Comparison of ENCODE assay signal across 11 cellular contexts in the genomic region with DNA sequence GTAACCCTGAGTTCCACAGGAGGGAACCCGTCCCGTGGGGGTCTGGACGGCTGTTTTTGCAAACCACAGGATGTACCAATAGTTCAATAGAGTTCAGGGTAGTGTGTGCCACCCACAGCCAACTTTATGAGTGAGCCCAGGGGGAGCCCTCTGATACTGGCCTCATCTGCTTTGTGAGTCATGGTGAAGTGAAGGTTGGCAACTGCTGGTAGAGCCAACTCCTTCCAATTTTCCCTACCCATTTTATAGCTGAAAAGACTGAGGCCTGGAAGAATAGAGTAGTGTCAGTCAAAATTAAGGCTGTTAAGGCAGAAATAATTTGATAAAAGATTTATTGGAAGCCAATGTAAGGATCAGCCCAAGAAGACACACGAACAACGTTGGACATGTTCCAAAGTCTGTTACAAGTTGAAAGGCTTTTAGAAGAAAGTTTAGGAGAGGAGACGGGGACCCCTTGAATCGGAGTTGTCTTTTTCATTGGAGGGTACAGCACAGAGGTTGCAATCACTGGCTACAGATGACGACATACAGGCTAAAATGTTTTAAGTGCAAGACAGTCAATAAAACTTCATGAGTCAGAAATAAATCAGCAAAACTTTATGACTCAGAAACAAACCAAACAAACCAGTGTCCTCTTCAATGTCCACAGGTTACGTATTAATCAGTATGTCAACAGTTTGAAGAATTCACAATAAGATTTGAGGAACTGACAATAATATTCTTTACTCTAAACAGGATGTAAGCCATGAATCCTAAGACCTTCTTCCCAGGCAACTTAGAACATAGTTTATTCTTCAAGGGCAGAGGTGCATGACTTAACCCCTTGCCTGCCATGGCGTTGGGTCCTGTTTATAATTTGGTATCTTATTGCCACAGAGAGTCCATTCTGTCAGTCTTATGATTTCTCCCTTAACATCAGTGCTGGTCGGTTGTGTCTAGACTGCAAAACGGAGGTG.
A peak's percentile ranks its signal among the peaks of the same experiment; 100 is the strongest.
DNase-seq lines count a peak whose midpoint lies in the region; ATAC-seq and TF ChIP-seq lines count a peak whose summit lies in the region.
"Had no signal": no experiment of that assay in that cellular context is flagged by ENCODE, and none has a peak within 500 bp of the region (broad histone marks: within the 10 kb centered on the region; RNA-seq: fewer than 3 reads in every experiment).

No MANE protein-coding gene starts in this region.

- TF ChIP-seq CTCF in adrenal gland (IDR thresholded peaks at IDR 0.05) (no peak), hepatocyte (IDR thresholded peaks at IDR 0.05; ENCODE audit: poor library complexity) (no peak), esophagus muscularis mucosa (IDR thresholded peaks at IDR 0.05) (no peak)

- no peaks in the 10 kb centered on the region for H3K27me3 ChIP-seq in adrenal gland
- H3K27me3 ChIP-seq in hepatocyte, result no peaks in the 10 kb centered on the region
- H3K27me3 ChIP-seq in esophagus muscularis mucosa, result no peaks in the 10 kb centered on the region
- H3K27me3 ChIP-seq: heart left ventricle had no signal

- H3K4me1 ChIP-seq in adrenal gland (replicated peaks in 1 of 2) (peaks cover 0 to 6% of the 10 kb centered on the region in 2 donors), hepatocyte (ENCODE audit: insufficient read depth) (peaks cover 32% of the 10 kb centered on the region), esophagus muscularis mucosa (no peaks in the 10 kb centered on the region)

- no peak overlapping the region for H2AFZ ChIP-seq in hepatocyte

- peak; percentile 94 for DNase-seq in A172 (ENCODE audit: low spot score)
- DNase-seq in HK-2 (ENCODE audit: unreplicated experiment), result peak; percentile 36
- peak; percentile 39 to 78 (median 60) for DNase-seq in adrenal gland
- DNase-seq in hepatocyte (ENCODE audit: low spot score), result peak; percentile 60
- no peak for DNase-seq in anterior cingulate cortex (lab: John Stamatoyannopoulos, UW)
- no peak for DNase-seq in HUDEP-2 (lab: John Stamatoyannopoulos, UW; ENCODE audit: unreplicated experiment in 76 of 76)
- DNase-seq in esophagus muscularis mucosa (ENCODE audit: extremely low spot score), result no peak
- DNase-seq: activated naive CD4-positive, alpha-beta T cell treated with Interleukin-2 at 50 U/mL for 16 hours; heart left ventricle; stimulated activated naive CD4-positive, alpha-beta T cell treated with Interleukin-2 at 50 U/mL for 16 hours had no signal

- TF ChIP-seq POLR2A in adrenal gland (IDR thresholded peaks at IDR 0.05), result no peak
- TF ChIP-seq POLR2A in esophagus muscularis mucosa (IDR thresholded peaks at IDR 0.05; ENCODE audit: low read depth), result no peak

- H3K9me2 ChIP-seq in hepatocyte (replicated peaks; ENCODE audit: insufficient read depth), result no peaks in the 10 kb centered on the region

- WGBS in adrenal gland, 4 donors, result 57 to 66% (median 61%) methylated on average over 11 to 12 of the region's 12 CpGs
- 46% methylated on average over 12 of the region's 12 CpGs for WGBS in hepatocyte (ENCODE audit: low lambda C conversion rate, missing lambda C conversion rate)
- WGBS in esophagus muscularis mucosa, result 75% methylated on average over 12 of the region's 12 CpGs

- H3K36me3 ChIP-seq in adrenal gland (replicated peaks in 1 of 2), result no peaks in the 10 kb centered on the region
- no peaks in the 10 kb centered on the region for H3K36me3 ChIP-seq in hepatocyte (replicated peaks; ENCODE audit: insufficient read depth, low read depth)
- H3K36me3 ChIP-seq in esophagus muscularis mucosa, result peaks cover 0 to 15% (median 0%) of the 10 kb centered on the region in 4 donors

- peak overlapping the region; percentile 14 for H3K4me2 ChIP-seq in hepatocyte

- intact Hi-C loops in adrenal gland (cut with DNase I) (loop anchor here (10.0 kb wide), 2 partner anchors 57 to 407 kb away; no protein-coding TSS in a partner anchor), esophagus muscularis mucosa (cut with DNase I) (loop anchor here (10.0 kb wide), 1 partner anchor 407 kb away; no protein-coding TSS in a partner anchor)

- no peak overlapping the region for H3K27ac ChIP-seq in adrenal gland
- H3K27ac ChIP-seq in hepatocyte, result peak overlapping the region; percentile 91
- no peak overlapping the region for H3K27ac ChIP-seq in esophagus muscularis mucosa (replicated peaks in 1 of 4)
- H3K27ac ChIP-seq: heart left ventricle had no signal

- H3K79me2 ChIP-seq in hepatocyte, result no peaks in the 10 kb centered on the region

- H4K20me1 ChIP-seq in hepatocyte (ENCODE audit: insufficient read depth, poor library complexity, severe bottlenecking), result no peaks in the 10 kb centered on the region

- no peak for ATAC-seq in GM18861 (IDR thresholded peaks at IDR 0.05; ENCODE audit: unreplicated experiment)
- ATAC-seq: heart left ventricle had no signal

- no peak for TF ChIP-seq EP300 in esophagus muscularis mucosa (IDR thresholded peaks at IDR 0.05)

- no peaks in the 10 kb centered on the region for H3K9me3 ChIP-seq in adrenal gland (replicated peaks in 1 of 3)
- H3K9me3 ChIP-seq in hepatocyte (ENCODE audit: low read depth), result no peaks in the 10 kb centered on the region
- no peaks in the 10 kb centered on the region for H3K9me3 ChIP-seq in esophagus muscularis mucosa
- H3K9me3 ChIP-seq: heart left ventricle had no signal

- H3K4me3 ChIP-seq in adrenal gland, result no peak overlapping the region
- no peak overlapping the region for H3K4me3 ChIP-seq in hepatocyte
- H3K4me3 ChIP-seq in esophagus muscularis mucosa, result no peak overlapping the region
- H3K4me3 ChIP-seq: heart left ventricle had no signal

Comparison
In these comparisons a context has a peak if more than half of its experiments do, and no peak if none do; other contexts are left out.
1. DNase-seq: peak in A172 (single experiment), HK-2 (single experiment), adrenal gland (7 of 7) and hepatocyte (single experiment); none in anterior cingulate cortex (0 of 58), HUDEP-2 (0 of 76) and esophagus muscularis mucosa (single experiment).